ENCODE assay signal across 8 cellular contexts in the genomic region with DNA sequence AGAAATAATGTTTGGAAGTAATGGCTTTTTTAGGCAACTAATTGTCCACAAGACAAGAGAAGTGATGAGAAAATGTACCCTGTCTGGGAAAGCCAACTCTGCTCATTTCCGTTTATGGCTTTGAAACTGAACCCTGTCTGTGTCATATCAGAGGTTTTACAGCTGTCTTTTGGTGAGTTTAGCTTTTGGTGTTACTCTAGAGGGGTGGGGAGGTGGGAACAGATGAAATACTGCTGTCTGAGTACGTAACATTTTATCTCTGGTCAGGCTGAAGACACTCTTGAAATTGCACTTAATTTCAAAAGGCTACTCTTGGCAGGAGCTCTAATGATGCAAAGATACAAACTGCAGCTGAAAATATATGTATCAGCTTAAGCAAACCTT.
DNase-seq lines count a peak whose midpoint lies in the region; ATAC-seq and TF ChIP-seq lines count a peak whose summit lies in the region.
"Not testable (repeated sequence)": the region's sequence is repeated elsewhere in the genome, so short reads cannot be mapped to it uniquely, and the experiment has no call there.

No MANE protein-coding gene starts in this region.

- not testable (repeated sequence) for TF ChIP-seq CTCF in natural killer cell (IDR thresholded peaks at IDR 0.05)

- H3K27me3 Mint-ChIP-seq in activated CD4-positive, alpha-beta memory T cell treated with anti-CD3 and anti-CD28 coated beads, Interleukin-2, amount 10 ng/mL, durations not matched to agents 7 days and 5 days; natural killer cell (ENCODE audit: low read depth in 2 of 2): not testable (repeated sequence)

- intact Hi-C loops in Right ventricle myocardium inferior (cut with DNase I); natural killer cell (cut with micrococcal nuclease): not testable (repeated sequence)

- not testable (repeated sequence) for DNase-seq in activated CD4-positive, alpha-beta memory T cell treated with anti-CD3 and anti-CD28 coated beads, Interleukin-2, amount 10 ng/mL, durations not matched to agents 7 days and 5 days; Right ventricle myocardium inferior (ENCODE audit: missing footprints); natural killer cell

- H3K9me3 Mint-ChIP-seq in activated CD4-positive, alpha-beta memory T cell treated with anti-CD3 and anti-CD28 coated beads, Interleukin-2, amount 10 ng/mL, durations not matched to agents 7 days and 5 days; natural killer cell: not testable (repeated sequence)

- ATAC-seq in GM18498 (IDR thresholded peaks at IDR 0.05; ENCODE audit: unreplicated experiment) (peak; percentile 96), GM19035 (IDR thresholded peaks at IDR 0.05; ENCODE audit: unreplicated experiment) (peak; percentile 90), GM21723 (IDR thresholded peaks at IDR 0.05; ENCODE audit: unreplicated experiment) (peak; percentile 94), HG02970 (IDR thresholded peaks at IDR 0.05; ENCODE audit: low FRiP score, unreplicated experiment) (peak; percentile 49), HG03442 (IDR thresholded peaks at IDR 0.05; ENCODE audit: unreplicated experiment) (peak; percentile 97), Right ventricle myocardium inferior (peak; percentile 94), natural killer cell (peak; percentile 52 to 82 (median 65))

- not testable (repeated sequence) for H3K36me3 Mint-ChIP-seq in activated CD4-positive, alpha-beta memory T cell treated with anti-CD3 and anti-CD28 coated beads, Interleukin-2, amount 10 ng/mL, durations not matched to agents 7 days and 5 days (ENCODE audit: low read depth); natural killer cell

- peaks cover 20% of the 10 kb centered on the region for H3K4me1 Mint-ChIP-seq in activated CD4-positive, alpha-beta memory T cell treated with anti-CD3 and anti-CD28 coated beads, Interleukin-2, amount 10 ng/mL, durations not matched to agents 7 days and 5 days
- peaks cover 24 to 26% of the 10 kb centered on the region in 2 donors for H3K4me1 Mint-ChIP-seq in natural killer cell

- not testable (repeated sequence) for H3K4me3 Mint-ChIP-seq in activated CD4-positive, alpha-beta memory T cell treated with anti-CD3 and anti-CD28 coated beads, Interleukin-2, amount 10 ng/mL, durations not matched to agents 7 days and 5 days
- H3K4me3 Mint-ChIP-seq in natural killer cell: peak overlapping the region; percentile 49

- peak overlapping the region; percentile 48 for H3K27ac Mint-ChIP-seq in activated CD4-positive, alpha-beta memory T cell treated with anti-CD3 and anti-CD28 coated beads, Interleukin-2, amount 10 ng/mL, durations not matched to agents 7 days and 5 days
- H3K27ac Mint-ChIP-seq in natural killer cell: peak overlapping the region; percentile 84 to 89

- POLR2A ChIA-PET in activated CD4-positive, alpha-beta memory T cell treated with anti-CD3 and anti-CD28 coated beads, Interleukin-2, amount 10 ng/mL, durations not matched to agents 7 days and 5 days (lab: Charles Lee): not testable (repeated sequence)

- CTCF ChIA-PET in activated CD4-positive, alpha-beta memory T cell treated with anti-CD3 and anti-CD28 coated beads, Interleukin-2, amount 10 ng/mL, durations not matched to agents 7 days and 5 days (lab: Charles Lee): not testable (repeated sequence)
